17 cellular contexts compared by ENCODE assay signal in the genomic region with DNA sequence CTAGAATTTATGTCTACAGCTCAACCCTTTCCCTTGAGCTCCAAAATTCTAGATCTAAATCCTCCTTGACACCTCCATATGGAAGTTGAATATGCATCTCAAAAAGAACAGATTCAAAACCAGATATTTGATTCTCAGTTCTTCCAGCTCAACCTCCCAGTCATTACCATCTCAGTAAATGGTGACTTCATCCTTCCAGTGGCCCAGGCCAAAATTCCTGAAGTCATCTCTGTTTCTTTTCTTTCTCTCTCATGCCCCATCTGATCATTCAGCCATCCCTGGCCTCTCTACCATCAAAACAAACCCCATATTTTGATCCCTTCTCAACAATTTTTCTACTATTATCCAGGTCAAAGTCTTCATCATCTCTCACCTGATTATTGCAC. TPM values are rescaled to one million over a fixed set of nuclear protein-coding genes. Genes with fewer than 3 reads are reported as not detected.
DNase-seq lines count a peak whose midpoint lies in the region; ATAC-seq, FAIRE-seq and TF ChIP-seq lines count a peak whose summit lies in the region.
"Had no signal": no experiment of that assay in that cellular context is flagged by ENCODE, and none has a peak within 500 bp of the region (broad histone marks: within the 10 kb centered on the region; RNA-seq: fewer than 3 reads in every experiment).

No MANE protein-coding gene starts in this region.

- H3K4me3 Mint-ChIP-seq in osteocyte (ENCODE audit: unreplicated experiment) (peak overlapping the region; percentile 19), Calu3 (ENCODE audit: low read depth, unreplicated experiment) (no peak overlapping the region)
- H3K4me3 Mint-ChIP-seq in activated CD4-positive, alpha-beta T cell treated with anti-CD3 and anti-CD28 coated beads, Interleukin-2, amount 10 ng/mL, durations not matched to agents 24 days and 14 days: no peak overlapping the region
- H3K4me3 Mint-ChIP-seq: activated T-cell treated with anti-CD3 and anti-CD28 coated beads, Interleukin-2, amount 50 U/mL, for 24 hours; dendritic cell treated with granulocyte-macrophage colony-stimulating factor and Interleukin-4, amounts not matched to agents 40 ng/mL and 50 ng/mL, for 4 days had no signal

- no TSS peak for BruUV-seq in Calu3 (replicated peaks; lab: Mats Ljungman, UMichigan)

- H3K36me3 Mint-ChIP-seq in osteocyte (ENCODE audit: unreplicated experiment) (peaks cover 19% of the 10 kb centered on the region), Calu3 (ENCODE audit: insufficient read depth, unreplicated experiment) (no peaks in the 10 kb centered on the region)
- no peaks in the 10 kb centered on the region for H3K36me3 Mint-ChIP-seq in activated CD4-positive, alpha-beta T cell treated with anti-CD3 and anti-CD28 coated beads, Interleukin-2, amount 10 ng/mL, durations not matched to agents 24 days and 14 days (ENCODE audit: low read depth)

- TF ChIP-seq CTCF in osteocyte (IDR thresholded peaks at IDR 0.05) (no peak), Calu3 (IDR thresholded peaks at IDR 0.05; ENCODE audit: unreplicated experiment) (no peak)

- intact Hi-C loops in Right ventricle myocardium inferior (cut with DNase I) (no loop called here), cardiac septum (cut with DNase I) (no loop called here), Right ventricle myocardium superior (cut with DNase I) (no loop called here), Calu3 (cut with micrococcal nuclease; ENCODE audit: unreplicated experiment) (no loop called here)
- intact Hi-C loops in activated CD4-positive, alpha-beta T cell treated with anti-CD3 and anti-CD28 coated beads, Interleukin-2, amount 10 ng/mL, durations not matched to agents 24 days and 14 days (cut with micrococcal nuclease): no loop called here

- H3K27me3 Mint-ChIP-seq in osteocyte (ENCODE audit: unreplicated experiment) (no peaks in the 10 kb centered on the region), Calu3 (ENCODE audit: unreplicated experiment) (no peaks in the 10 kb centered on the region)
- no peaks in the 10 kb centered on the region for H3K27me3 Mint-ChIP-seq in activated CD4-positive, alpha-beta T cell treated with anti-CD3 and anti-CD28 coated beads, Interleukin-2, amount 10 ng/mL, durations not matched to agents 24 days and 14 days
- H3K27me3 Mint-ChIP-seq: dendritic cell treated with granulocyte-macrophage colony-stimulating factor and Interleukin-4, amounts not matched to agents 40 ng/mL and 50 ng/mL, for 4 days had no signal

- H3K9me3 Mint-ChIP-seq in osteocyte (ENCODE audit: unreplicated experiment) (no peaks in the 10 kb centered on the region), Calu3 (ENCODE audit: low read depth, unreplicated experiment) (peaks cover 3% of the 10 kb centered on the region)
- no peaks in the 10 kb centered on the region for H3K9me3 Mint-ChIP-seq in activated CD4-positive, alpha-beta T cell treated with anti-CD3 and anti-CD28 coated beads, Interleukin-2, amount 10 ng/mL, durations not matched to agents 24 days and 14 days
- H3K9me3 Mint-ChIP-seq: activated T-cell treated with anti-CD3 and anti-CD28 coated beads, Interleukin-2, amount 50 U/mL, for 24 hours; dendritic cell treated with granulocyte-macrophage colony-stimulating factor and Interleukin-4, amounts not matched to agents 40 ng/mL and 50 ng/mL, for 4 days had no signal

- peak overlapping the region; percentile 95 for H3K27ac Mint-ChIP-seq in osteocyte (ENCODE audit: unreplicated experiment)
- no peak overlapping the region for H3K27ac Mint-ChIP-seq in Calu3 (ENCODE audit: unreplicated experiment)
- no peak overlapping the region for H3K27ac Mint-ChIP-seq in activated CD4-positive, alpha-beta T cell treated with anti-CD3 and anti-CD28 coated beads, Interleukin-2, amount 10 ng/mL, durations not matched to agents 24 days and 14 days
- H3K27ac Mint-ChIP-seq: activated T-cell treated with anti-CD3 and anti-CD28 coated beads, Interleukin-2, amount 50 U/mL, for 24 hours; dendritic cell treated with granulocyte-macrophage colony-stimulating factor and Interleukin-4, amounts not matched to agents 40 ng/mL and 50 ng/mL, for 4 days had no signal

- CTCF ChIA-PET in Calu3 (lab: Charles Lee): no interaction called here

- H3K4me1 Mint-ChIP-seq in osteocyte (ENCODE audit: unreplicated experiment) (peaks cover 71% of the 10 kb centered on the region), Calu3 (ENCODE audit: low read depth, unreplicated experiment) (no peaks in the 10 kb centered on the region)
- no peaks in the 10 kb centered on the region for H3K4me1 Mint-ChIP-seq in activated CD4-positive, alpha-beta T cell treated with anti-CD3 and anti-CD28 coated beads, Interleukin-2, amount 10 ng/mL, durations not matched to agents 24 days and 14 days

- ATAC-seq in Right ventricle myocardium inferior (peak; percentile 60), Right ventricle myocardium superior (ENCODE audit: poor library complexity) (peak; percentile 63), HG02870 (IDR thresholded peaks at IDR 0.05; ENCODE audit: unreplicated experiment) (no peak)

- no peak for DNase-seq in Right ventricle myocardium inferior (ENCODE audit: missing footprints)
- DNase-seq in cardiac septum (ENCODE audit: low spot score): no peak
- DNase-seq in Right ventricle myocardium superior: no peak
- no peak for DNase-seq in osteocyte (ENCODE audit: extremely low spot score, unreplicated experiment)
- DNase-seq in RCC 7860 (ENCODE audit: low spot score): no peak
- no peak for DNase-seq in Calu3
- DNase-seq in activated CD4-positive, alpha-beta T cell treated with anti-CD3 and anti-CD28 coated beads, Interleukin-2, amount 10 ng/mL, durations not matched to agents 24 days and 14 days: no peak
- DNase-seq: 8988T; activated CD4-positive, alpha-beta T cell treated with anti-CD3 and anti-CD28 coated beads for 1 hour; activated T-cell treated with anti-CD3 and anti-CD28 coated beads, Interleukin-2, amount 50 U/mL, for 24 hours; NCI-H1694 treated with DMSO at 0.1 percent for 48 hours; NCI-H524; stimulated activated CD4-positive, alpha-beta T cell treated with anti-CD3 and anti-CD28 coated beads, Interleukin-2, amount 100 ng/mL, for 24 hours; stimulated activated CD8-positive, alpha-beta memory T cell treated with anti-CD3 and anti-CD28 coated beads, Interleukin-4, amount 100 ng/mL, for 48 hours had no signal

- no peak for FAIRE-seq in RCC 7860 (lab: Jason Lieb, UNC)
- FAIRE-seq: GM18507 had no signal

RNA-seq across cellular contexts. Expression of a gene that starts 29.4 kb away (rescaled TPM):
- total RNA-seq in Right ventricle myocardium inferior (54.9 TPM), cardiac septum (130 TPM), Right ventricle myocardium superior (34.6 TPM), osteocyte (473 and 481 TPM in 2 replicates), Calu3 (2022) (0.31 TPM in 1 of 2 replicates, not detected in the other)
- not detected in 2 replicates for total RNA-seq in activated CD4-positive, alpha-beta T cell treated with anti-CD3 and anti-CD28 coated beads, Interleukin-2, amount 10 ng/mL, durations not matched to agents 24 days and 14 days

RNA-seq across cellular contexts. Expression of a gene that starts 42.0 kb away (rescaled TPM):
- 1,037 TPM for total RNA-seq in Right ventricle myocardium inferior
- 480 TPM for total RNA-seq in cardiac septum
- total RNA-seq in Right ventricle myocardium superior: 800 TPM
- 2,230 and 2,247 TPM in 2 replicates for total RNA-seq in osteocyte
- total RNA-seq in Calu3 (2022): not detected in 2 replicates
- total RNA-seq in activated CD4-positive, alpha-beta T cell treated with anti-CD3 and anti-CD28 coated beads, Interleukin-2, amount 10 ng/mL, durations not matched to agents 24 days and 14 days: not detected in 2 replicates

Comparison
In these comparisons a context has a peak if more than half of its experiments do, and no peak if none do; other contexts are left out.
1. RNA of a gene that starts 29.4 kb away (total RNA-seq): 473 to 481 TPM in osteocyte, 130 TPM in cardiac septum (single experiment), 54.9 TPM in Right ventricle myocardium inferior (single experiment) and 34.6 TPM in Right ventricle myocardium superior (single experiment); 0.31 TPM in Calu3 and not detected in activated CD4-positive, alpha-beta T cell treated with anti-CD3 and anti-CD28 coated beads, Interleukin-2, amount 10 ng/mL, durations not matched to agents 24 days and 14 days; every median in the first group is over 10 times any median in the second.
2. RNA of a gene that starts 42.0 kb away (total RNA-seq): 2,230 to 2,247 TPM in osteocyte, 1,037 TPM in Right ventricle myocardium inferior (single experiment), 800 TPM in Right ventricle myocardium superior (single experiment) and 480 TPM in cardiac septum (single experiment); not detected in Calu3 and not detected in activated CD4-positive, alpha-beta T cell treated with anti-CD3 and anti-CD28 coated beads, Interleukin-2, amount 10 ng/mL, durations not matched to agents 24 days and 14 days; every median in the first group is over 100 times any median in the second.